Comparison of ENCODE assay signal across 8 cellular contexts in genomic region chr19:10602330-10603083, GRCh38. TPM values are rescaled to one million over a fixed set of nuclear protein-coding genes. Genes with fewer than 3 reads are reported as not detected.
DNase-seq lines count a peak whose midpoint lies in the region; ATAC-seq and TF ChIP-seq lines count a peak whose summit lies in the region.

No MANE protein-coding gene starts in this region.

- no peaks in the 10 kb centered on the region for H3K27me3 Mint-ChIP-seq in glutamatergic neuron (ENCODE audit: unreplicated experiment)

- peak overlapping the region; percentile 72 for H3K27ac Mint-ChIP-seq in glutamatergic neuron (ENCODE audit: unreplicated experiment)

- peaks cover 14% of the 10 kb centered on the region; the same call in 1 of the 2 replicates for H3K27me3 ChIP-seq in KMS-11 (ENCODE audit: insufficient read depth, low read depth)

- H2AFZ ChIP-seq in KMS-11 (ENCODE audit: low read depth), result peak overlapping the region; percentile 95

- DNase-seq in COLO668 (lab: John Stamatoyannopoulos, UW; ENCODE audit: unreplicated experiment), result peak; percentile 77
- no peak for DNase-seq in SK-N-MC (ENCODE audit: low read depth, low spot score)
- peak; percentile 87 for DNase-seq in activated naive CD4-positive, alpha-beta T cell treated with anti-CD3 and anti-CD28 coated beads, Interleukin-2, amount 50 U/mL, for 16 hours
- peak; percentile 92 for DNase-seq in glutamatergic neuron
- DNase-seq in omental fat pad (ENCODE audit: low spot score), result peak; percentile 52

- no peaks in the 10 kb centered on the region for H3K36me3 ChIP-seq in KMS-11 (ENCODE audit: insufficient read depth)
- no peaks in the 10 kb centered on the region for H3K36me3 ChIP-seq in SK-N-MC (ENCODE audit: insufficient read depth, low read length)

- H3K27ac ChIP-seq in KMS-11 (no peak overlapping the region), SK-N-MC (peak overlapping the region; percentile 90), temporal lobe (ENCODE audit: low read depth, low read length) (peak overlapping the region; percentile 88)

- no peaks in the 10 kb centered on the region for H3K9me3 ChIP-seq in SK-N-MC (ENCODE audit: low read depth, low read length)

- ATAC-seq in GM19467 (IDR thresholded peaks at IDR 0.05; ENCODE audit: unreplicated experiment) (peak; percentile 51), omental fat pad (ENCODE audit: low FRiP score) (peak; percentile 95)

- no peak for TF ChIP-seq CTCF in KMS-11 (conservative IDR thresholded peaks at IDR 0.05; ENCODE audit: low read depth, low read length)
- TF ChIP-seq CTCF in glutamatergic neuron (IDR thresholded peaks at IDR 0.05; ENCODE audit: partially characterized antibody, unreplicated experiment), result no peak
- no peak for TF ChIP-seq CTCF in omental fat pad (IDR thresholded peaks at IDR 0.05)

- peak overlapping the region; percentile 90 for H3K4me3 Mint-ChIP-seq in glutamatergic neuron (ENCODE audit: unreplicated experiment)

- peak overlapping the region; percentile 92 for H3K4me2 ChIP-seq in KMS-11

- H4K20me1 ChIP-seq in KMS-11 (ENCODE audit: insufficient read depth), result no peaks in the 10 kb centered on the region

- peaks cover 4% of the 10 kb centered on the region for H3K4me1 Mint-ChIP-seq in glutamatergic neuron (ENCODE audit: low read depth, unreplicated experiment)

- no peaks in the 10 kb centered on the region for H3K4me1 ChIP-seq in KMS-11 (ENCODE audit: low read depth, poor library complexity, severe bottlenecking)

- no peak overlapping the region for H3K4me3 ChIP-seq in KMS-11 (IDR thresholded peaks at IDR 0.05; ENCODE audit: insufficient read depth, low read depth, low read length)
- H3K4me3 ChIP-seq in SK-N-MC, result peak overlapping the region; percentile 99

- H3K9ac ChIP-seq in KMS-11 (peak overlapping the region; percentile 20; the same call in 1 of the 2 replicates), SK-N-MC (ENCODE audit: insufficient read length) (peak overlapping the region; percentile 87)

- no peaks in the 10 kb centered on the region for H3K79me2 ChIP-seq in KMS-11 (ENCODE audit: insufficient read depth, low read depth)

- H3K9me3 Mint-ChIP-seq in glutamatergic neuron (ENCODE audit: unreplicated experiment), result peaks cover 4% of the 10 kb centered on the region

- peaks cover 12% of the 10 kb centered on the region for H3K36me3 Mint-ChIP-seq in glutamatergic neuron (ENCODE audit: unreplicated experiment)

RNA-seq across cellular contexts. Expression of gene AP1M2, which starts 15.4 kb away (rescaled TPM):
- 1.2 TPM for total RNA-seq in glutamatergic neuron (ENCODE audit: unreplicated experiment)
- 1 to 10 TPM in 3 of 4 donors, not detected in 1; 1.8 to 8.2 (median 2.4) TPM for total RNA-seq in omental fat pad
- total RNA-seq in temporal lobe, result not detected

RNA-seq across cellular contexts. Expression of gene SLC44A2, which starts 22.8 kb away (rescaled TPM):
- total RNA-seq in glutamatergic neuron (ENCODE audit: unreplicated experiment) (129 TPM), omental fat pad (100 to 1,000 TPM in 2 of 4 donors, 10 to 100 TPM in 2; 49.3 to 114 (median 85.0) TPM), temporal lobe (33.4 TPM)

RNA-seq across cellular contexts. Expression of gene CDKN2D, which starts 33.7 kb away (rescaled TPM):
- total RNA-seq in glutamatergic neuron (ENCODE audit: unreplicated experiment), result 68.3 TPM
- total RNA-seq in omental fat pad, result 10 to 100 TPM in 1 of 4 donors, 1 to 10 TPM in 3; 2.9 to 21.4 (median 7.5) TPM
- 46.7 TPM for total RNA-seq in temporal lobe

RNA-seq across cellular contexts. Expression of gene KRI1, which starts 36.7 kb away (rescaled TPM):
- total RNA-seq in glutamatergic neuron (ENCODE audit: unreplicated experiment) (24.1 TPM), omental fat pad (10 to 100 TPM in 3 of 4 donors, 1 to 10 TPM in 1; 9.1 to 36.3 (median 16.3) TPM), temporal lobe (3.2 TPM)

RNA-seq across cellular contexts. Expression of gene ILF3, which starts 51.6 kb away (rescaled TPM):
- total RNA-seq in glutamatergic neuron (ENCODE audit: unreplicated experiment), result 536 TPM
- 100 to 1,000 TPM; 101 to 237 (median 120) TPM for total RNA-seq in omental fat pad
- total RNA-seq in temporal lobe, result 148 TPM
